Comparison of ENCODE assay signal across 10 cellular contexts in genomic region chr12:65756956-65757511, GRCh38.
DNase-seq lines count a peak whose midpoint lies in the region; ATAC-seq, FAIRE-seq and TF ChIP-seq lines count a peak whose summit lies in the region.
"Had no signal": no experiment of that assay in that cellular context is flagged by ENCODE, and none has a peak within 500 bp of the region (broad histone marks: within the 10 kb centered on the region; RNA-seq: fewer than 3 reads in every experiment).

No MANE protein-coding gene starts in this region.

- DNase-seq in stimulated activated CD4-positive, alpha-beta T cell treated with anti-CD3 and anti-CD28 coated beads, Interleukin-12 subunit alpha, Interleukin-12 subunit beta, amount 100 ng/mL, for 48 hours (ENCODE audit: low read depth in 2 of 3, low spot score in 1 of 3): peak in 2 of 3 donors; percentile 7 to 17
- no peak for DNase-seq in stimulated activated CD4-positive, alpha-beta T cell treated with anti-CD3 and anti-CD28 coated beads, Interleukin-4, amount 100 ng/mL, for 24 hours
- DNase-seq in stimulated activated naive B cell treated with anti-CD40 and anti-IgM and Interleukin-4, amounts not matched to agents 10 μg/mL and 1 μg/mL and 100 μg/mL, for 72 hours: peak; percentile 17
- DNase-seq in D721Med (ENCODE audit: insufficient read length, low spot score) (no peak), NCI-H526 treated with DMSO at 0.1 percent for 48 hours (lab: John Stamatoyannopoulos, UW) (no peak), caudate nucleus (lab: John Stamatoyannopoulos, UW) (no peak)
- DNase-seq: naive B cell had no signal

- ATAC-seq in HG02571 (IDR thresholded peaks at IDR 0.05; ENCODE audit: unreplicated experiment): peak; percentile 88
- ATAC-seq in HG03571 (IDR thresholded peaks at IDR 0.05; ENCODE audit: unreplicated experiment): peak; percentile 90
- ATAC-seq in stimulated activated naive B cell treated with anti-CD40 and anti-IgM and Interleukin-4, amounts not matched to agents 10 μg/mL and 1 μg/mL and 100 μg/mL, for 72 hours (replicated peaks): peak; percentile 84 to 91

- no peak for FAIRE-seq in D721Med (lab: Jason Lieb, UNC)

- peak overlapping the region; percentile 70 for H3K27ac Mint-ChIP-seq in stimulated activated naive B cell treated with anti-CD40 and anti-IgM and Interleukin-4, amounts not matched to agents 10 μg/mL and 1 μg/mL and 100 μg/mL, for 72 hours
- H3K27ac Mint-ChIP-seq: naive B cell had no signal

- no peaks in the 10 kb centered on the region for H3K36me3 Mint-ChIP-seq in stimulated activated naive B cell treated with anti-CD40 and anti-IgM and Interleukin-4, amounts not matched to agents 10 μg/mL and 1 μg/mL and 100 μg/mL, for 72 hours
- H3K36me3 Mint-ChIP-seq: naive B cell had no signal

- peaks cover 0 to 8% of the 10 kb centered on the region in 2 donors for H3K4me1 Mint-ChIP-seq in stimulated activated naive B cell treated with anti-CD40 and anti-IgM and Interleukin-4, amounts not matched to agents 10 μg/mL and 1 μg/mL and 100 μg/mL, for 72 hours
- H3K4me1 Mint-ChIP-seq: naive B cell had no signal

- peaks cover 0 to 17% of the 10 kb centered on the region in 2 donors for H3K27me3 Mint-ChIP-seq in stimulated activated naive B cell treated with anti-CD40 and anti-IgM and Interleukin-4, amounts not matched to agents 10 μg/mL and 1 μg/mL and 100 μg/mL, for 72 hours

- no peak for TF ChIP-seq CTCF in D721Med (IDR thresholded peaks at IDR 0.05; ENCODE audit: insufficient read depth, missing control alignments)

- H3K9me3 Mint-ChIP-seq in stimulated activated naive B cell treated with anti-CD40 and anti-IgM and Interleukin-4, amounts not matched to agents 10 μg/mL and 1 μg/mL and 100 μg/mL, for 72 hours: no peaks in the 10 kb centered on the region

- H3K27ac ChIP-seq in caudate nucleus (ENCODE audit: low read depth, low read length): no peak overlapping the region
- H3K27ac ChIP-seq: BLaER1 had no signal

- no peak overlapping the region for H3K4me3 Mint-ChIP-seq in stimulated activated naive B cell treated with anti-CD40 and anti-IgM and Interleukin-4, amounts not matched to agents 10 μg/mL and 1 μg/mL and 100 μg/mL, for 72 hours
- H3K4me3 Mint-ChIP-seq: naive B cell had no signal

Comparison
In these comparisons a context has a peak if more than half of its experiments do, and no peak if none do; other contexts are left out.
1. DNase-seq: peak in stimulated activated CD4-positive, alpha-beta T cell treated with anti-CD3 and anti-CD28 coated beads, Interleukin-12 subunit alpha, Interleukin-12 subunit beta, amount 100 ng/mL, for 48 hours (2 of 3) and stimulated activated naive B cell treated with anti-CD40 and anti-IgM and Interleukin-4, amounts not matched to agents 10 μg/mL and 1 μg/mL and 100 μg/mL, for 72 hours (single experiment); none in stimulated activated CD4-positive, alpha-beta T cell treated with anti-CD3 and anti-CD28 coated beads, Interleukin-4, amount 100 ng/mL, for 24 hours (single experiment), D721Med (single experiment), NCI-H526 treated with DMSO at 0.1 percent for 48 hours (single experiment) and caudate nucleus (0 of 61).
2. Peak in every context shown above with its lines, with median percentiles within 50 percentile points of each other: ATAC-seq.